ENCODE assay signal across 8 cellular contexts in the genomic region with DNA sequence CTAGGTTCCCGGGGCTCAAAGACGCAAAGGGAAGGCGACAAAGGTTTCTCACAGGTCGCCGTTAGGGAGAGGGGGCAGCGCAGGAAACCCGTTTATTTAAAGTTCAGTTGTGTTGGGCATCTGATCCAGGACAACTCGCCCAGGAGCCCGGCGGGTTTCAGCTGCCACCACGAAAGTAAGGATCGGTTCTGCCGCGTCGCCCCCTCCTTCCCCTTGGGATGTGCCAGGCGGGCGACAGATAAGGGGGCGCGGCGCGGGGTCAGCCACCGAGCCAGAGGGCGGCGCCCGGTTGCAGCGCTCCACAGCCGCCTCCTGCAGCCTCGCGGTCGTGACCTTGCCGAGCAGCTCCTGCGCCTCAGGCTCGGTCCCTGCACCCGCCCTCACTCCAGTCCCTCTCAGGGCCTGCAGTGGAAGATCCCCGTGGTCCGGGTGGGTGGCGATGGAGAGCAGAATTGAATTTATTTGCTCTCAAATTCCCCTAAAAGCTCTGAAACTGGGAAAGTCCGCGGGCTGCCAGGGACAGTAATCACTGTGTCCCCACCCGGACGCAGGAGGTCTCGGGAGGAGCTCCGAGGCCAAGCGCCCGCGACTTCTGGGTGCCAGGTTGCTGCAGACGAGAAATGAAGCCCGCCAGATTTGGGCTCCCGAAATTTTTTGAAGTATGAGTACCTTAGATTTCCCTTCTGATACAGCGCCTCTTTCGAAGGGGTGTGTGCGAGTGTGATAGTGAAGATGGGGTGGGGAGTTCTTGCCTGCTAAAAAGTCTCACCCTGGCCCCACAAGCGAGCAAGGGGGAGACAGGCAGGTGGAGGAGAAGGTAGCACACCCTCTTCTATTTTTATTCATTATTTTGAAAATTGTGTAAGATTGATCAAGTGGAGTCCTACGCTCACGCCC. TPM values are rescaled to one million over a fixed set of nuclear protein-coding genes. Genes with fewer than 3 reads are reported as not detected.
DNase-seq lines count a peak whose midpoint lies in the region; ATAC-seq and TF ChIP-seq lines count a peak whose summit lies in the region.

No MANE protein-coding gene starts in this region.

- 25 to 27% methylated on average over 29 to 37 of the region's 55 CpGs for WGBS in upper lobe of left lung, 2 donors

- H3K27ac ChIP-seq in BLaER1 (no peak overlapping the region), duodenal mucosa (ENCODE audit: low read depth, low read length) (no peak overlapping the region), upper lobe of left lung (peak overlapping the region; percentile 19 to 96 (median 66))

- TF ChIP-seq CTCF in mesothelial cell of epicardium (IDR thresholded peaks at IDR 0.05; ENCODE audit: unreplicated experiment) (no peak), upper lobe of left lung (IDR thresholded peaks at IDR 0.05) (no peak)

- H3K4me1 ChIP-seq in BLaER1 (peaks cover 22% of the 10 kb centered on the region), NT2/D1 (ENCODE audit: insufficient read depth, insufficient read length) (peaks cover 3% of the 10 kb centered on the region), duodenal mucosa (ENCODE audit: control insufficient read depth in 1 of 2, insufficient read depth in 2 of 2, low read length in 2 of 2) (peaks cover 26 to 31% of the 10 kb centered on the region in 2 donors), upper lobe of left lung (peaks cover 41 to 72% (median 53%) of the 10 kb centered on the region in 4 donors)

- H3K4me2 ChIP-seq in BLaER1: peak overlapping the region; percentile 57

- H3K9ac ChIP-seq in BLaER1 (no peak overlapping the region), NT2/D1 (ENCODE audit: insufficient read length, low read depth) (peak overlapping the region; percentile 62), duodenal mucosa (ENCODE audit: low read depth in 1 of 2, low read length in 2 of 2) (peak overlapping the region; percentile 35 to 44)

- H3K36me3 ChIP-seq in BLaER1 (no peaks in the 10 kb centered on the region), NT2/D1 (ENCODE audit: insufficient read depth, insufficient read length, low read length) (no peaks in the 10 kb centered on the region), duodenal mucosa (ENCODE audit: control insufficient read depth in 1 of 2, insufficient read depth in 2 of 2, low read length in 2 of 2) (no peaks in the 10 kb centered on the region), upper lobe of left lung (no peaks in the 10 kb centered on the region), MG63 (no peaks in the 10 kb centered on the region)

- peak overlapping the region; percentile 83 for H3K4me3 Mint-ChIP-seq in mesothelial cell of epicardium

- no peaks in the 10 kb centered on the region for H3K27me3 Mint-ChIP-seq in mesothelial cell of epicardium (ENCODE audit: low read depth)

- H3K4me3 ChIP-seq in BLaER1 (peak overlapping the region; percentile 19; the same call in 1 of the 2 replicates), NT2/D1 (ENCODE audit: insufficient read length, low read depth) (peak overlapping the region; percentile 21), duodenal mucosa (ENCODE audit: low read depth in 1 of 2, low read length in 2 of 2) (peak overlapping the region; percentile 63 to 65), upper lobe of left lung (peak overlapping the region; percentile 20 to 55 (median 48)), MG63 (no peak overlapping the region)

- H3K27ac Mint-ChIP-seq in mesothelial cell of epicardium: peak overlapping the region; percentile 96

- ATAC-seq in upper lobe of left lung (ENCODE audit: low FRiP score in 2 of 2) (no peak), GM21825 (IDR thresholded peaks at IDR 0.05; ENCODE audit: unreplicated experiment) (no peak)

- H3K9me3 ChIP-seq in BLaER1 (no peaks in the 10 kb centered on the region; the same call in 1 of the 2 replicates), NT2/D1 (ENCODE audit: insufficient read depth, low read length) (no peaks in the 10 kb centered on the region), duodenal mucosa (ENCODE audit: control insufficient read depth in 1 of 2, low read length in 2 of 2) (no peaks in the 10 kb centered on the region), upper lobe of left lung (no peaks in the 10 kb centered on the region), MG63 (no peaks in the 10 kb centered on the region)

- TF ChIP-seq EP300 in upper lobe of left lung (IDR thresholded peaks at IDR 0.05): no peak

- TF ChIP-seq POLR2A in upper lobe of left lung (IDR thresholded peaks at IDR 0.05): no peak

- no peaks in the 10 kb centered on the region for H3K36me3 Mint-ChIP-seq in mesothelial cell of epicardium

- DNase-seq in NT2/D1 (ENCODE audit: low read depth, low spot score) (no peak), mesothelial cell of epicardium (ENCODE audit: low spot score in 2 of 2, unreplicated experiment in 2 of 2) (no peak), upper lobe of left lung (peak; percentile 43 to 89), midbrain (lab: John Stamatoyannopoulos, UW) (no peak), MG63 (no peak)

- H3K27me3 ChIP-seq in BLaER1 (peaks cover 99% of the 10 kb centered on the region), NT2/D1 (ENCODE audit: insufficient read depth, insufficient read length) (peaks cover 70% of the 10 kb centered on the region), duodenal mucosa (ENCODE audit: control insufficient read depth in 1 of 2, insufficient read depth in 2 of 2, low read length in 2 of 2) (peaks cover 0 to 3% of the 10 kb centered on the region in 2 donors), upper lobe of left lung (no peaks in the 10 kb centered on the region), MG63 (peaks cover 13% of the 10 kb centered on the region)

- no peaks in the 10 kb centered on the region for H3K9me3 Mint-ChIP-seq in mesothelial cell of epicardium

- peaks cover 84% of the 10 kb centered on the region for H4K20me1 ChIP-seq in BLaER1

- peaks cover 66% of the 10 kb centered on the region for H3K4me1 Mint-ChIP-seq in mesothelial cell of epicardium

RNA-seq across cellular contexts. Expression of a gene that starts 28.4 kb away (rescaled TPM):
- 152 to 163 TPM (median 162 TPM) in 3 replicates for total RNA-seq in mesothelial cell of epicardium
- 10 to 100 TPM; 33.5 to 94.3 (median 44.9) TPM for total RNA-seq in upper lobe of left lung
- not detected in 2 replicates for total RNA-seq in MG63 (2014; rRNA removed; shearing (Covaris generic); ENCODE audit: low replicate concordance)

Comparison
In these comparisons a context has a peak if more than half of its experiments do, and no peak if none do; other contexts are left out.
1. H3K27ac ChIP-seq: peak in upper lobe of left lung (4 of 4); none in BLaER1 (single experiment) and duodenal mucosa (single experiment).
2. DNase-seq: peak in upper lobe of left lung (2 of 2); none in NT2/D1 (single experiment), mesothelial cell of epicardium (0 of 2), midbrain (single experiment) and MG63 (single experiment).
3. RNA of a gene that starts 28.4 kb away (total RNA-seq): 152 to 163 TPM in mesothelial cell of epicardium and 33.5 to 94.3 TPM in upper lobe of left lung; not detected in MG63; every median in the first group is over 10 times any median in the second.